1 cellular context compared by ENCODE assay signal in genomic region chr12:123479442-123480180, GRCh38.
TF ChIP-seq lines count a peak whose summit lies in the region.

No MANE protein-coding gene starts in this region.

TF ChIP-seq in WTC11, 78 proteins besides CTCF, POLR2A, EP300 and RAD21 (continued from another document):
- TF ChIP-seq PRDM15 (CRISPR knock-in tag; IDR thresholded peaks at IDR 0.05) (no peak), ZNF121 (CRISPR knock-in tag; IDR thresholded peaks at IDR 0.05) (no peak), ATF6 (CRISPR knock-in tag; IDR thresholded peaks at IDR 0.05) (no peak), ZNF671 (CRISPR knock-in tag; IDR thresholded peaks at IDR 0.05) (no peak)
